In genomic region chr19:36134867-36135266, GRCh38 we compare ENCODE assay signal across 1 cellular context.
A peak's percentile ranks its signal among the peaks of the same experiment; 100 is the strongest.
TF ChIP-seq lines count a peak whose summit lies in the region.

No MANE protein-coding gene starts in this region.

TF ChIP-seq in HepG2, 621 proteins besides CTCF, POLR2A, EP300 and RAD21:
- TF ChIP-seq ZNF768 (CRISPR knock-in tag; IDR thresholded peaks at IDR 0.05) (peak; percentile 77), ZNF770 (CRISPR knock-in tag; IDR thresholded peaks at IDR 0.05) (peak; percentile 64; the same call in 1 of the 2 replicates)
